In the genomic region with DNA sequence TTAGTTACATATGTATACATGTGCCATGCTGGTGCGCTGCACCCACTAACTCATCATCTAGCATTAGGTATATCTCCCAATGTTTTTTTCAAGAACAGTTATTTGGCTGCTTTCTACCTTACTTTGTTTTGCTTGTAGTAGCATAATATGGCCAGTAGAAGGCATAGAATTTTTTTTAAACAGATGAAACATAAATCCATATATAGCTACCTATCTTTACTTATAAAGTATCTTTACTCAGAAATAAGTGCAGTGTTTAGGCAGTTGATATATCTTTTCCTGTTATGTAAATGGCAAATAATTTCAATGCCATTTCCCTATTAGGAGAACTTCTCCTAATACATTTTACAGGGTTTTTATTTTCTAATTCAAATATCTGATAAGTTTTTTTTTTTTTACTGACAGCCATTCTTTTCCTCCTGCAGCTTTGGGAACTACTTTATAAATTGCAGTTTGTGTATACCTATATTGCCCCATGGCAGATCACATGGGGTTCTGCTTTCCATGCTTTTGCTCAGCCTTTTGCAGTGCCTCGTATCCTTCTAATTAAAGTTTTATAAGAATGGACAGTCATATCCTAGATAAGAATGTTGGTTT, we compare ENCODE assay signal across 9 cellular contexts.
A peak's percentile ranks its signal among the peaks of the same experiment; 100 is the strongest.
DNase-seq lines count a peak whose midpoint lies in the region; ATAC-seq and TF ChIP-seq lines count a peak whose summit lies in the region.
"Had no signal": no experiment of that assay in that cellular context is flagged by ENCODE, and none has a peak within 500 bp of the region (broad histone marks: within the 10 kb centered on the region; RNA-seq: fewer than 3 reads in every experiment).

No MANE protein-coding gene starts in this region.

- WGBS in heart left ventricle, 4 donors = 96 to 100% (median 97%) methylated on average over 2 of the region's 2 CpGs
- WGBS in right cardiac atrium = 97% methylated on average over 2 of the region's 2 CpGs

- H3K27me3 ChIP-seq in heart left ventricle (no peaks in the 10 kb centered on the region), right cardiac atrium (ENCODE audit: control insufficient read depth, insufficient read depth) (no peaks in the 10 kb centered on the region), upper lobe of right lung (no peaks in the 10 kb centered on the region)

- no peaks in the 10 kb centered on the region for H3K9me3 ChIP-seq in heart left ventricle
- no peaks in the 10 kb centered on the region for H3K9me3 ChIP-seq in right cardiac atrium (ENCODE audit: control insufficient read depth, low read length)
- no peaks in the 10 kb centered on the region for H3K9me3 ChIP-seq in upper lobe of right lung

- no peak for TF ChIP-seq POLR2A in heart left ventricle (IDR thresholded peaks at IDR 0.05)

- H3K36me3 ChIP-seq in heart left ventricle (peaks cover 0 to 100% (median 84%) of the 10 kb centered on the region in 9 donors), upper lobe of right lung (peaks cover 63% of the 10 kb centered on the region)

- H3K27ac ChIP-seq in heart left ventricle (no peak overlapping the region), right cardiac atrium (ENCODE audit: low read length) (no peak overlapping the region), upper lobe of right lung (no peak overlapping the region)

- TF ChIP-seq CTCF in heart left ventricle (IDR thresholded peaks at IDR 0.05) (peak in 8 of 12 donors; percentile 20 to 48 (median 30)), fibroblast of pulmonary artery (IDR thresholded peaks at IDR 0.05; ENCODE audit: low read length, missing control alignments) (peak; percentile 50), upper lobe of right lung (IDR thresholded peaks at IDR 0.05) (peak; percentile 31)

- H3K4me3 ChIP-seq in heart left ventricle (no peak overlapping the region), right cardiac atrium (ENCODE audit: low read length) (no peak overlapping the region), fibroblast of pulmonary artery (replicated peaks; ENCODE audit: low read depth, low read length) (no peak overlapping the region), upper lobe of right lung (no peak overlapping the region)

- no peaks in the 10 kb centered on the region for H3K4me1 ChIP-seq in heart left ventricle
- H3K4me1 ChIP-seq in right cardiac atrium (ENCODE audit: control insufficient read depth, insufficient read depth, low read length) = no peaks in the 10 kb centered on the region
- no peaks in the 10 kb centered on the region for H3K4me1 ChIP-seq in upper lobe of right lung

- no peak for DNase-seq in heart left ventricle
- no peak for DNase-seq in right cardiac atrium
- peak; percentile 33 for DNase-seq in OCI-M1 (lab: John Stamatoyannopoulos, UW)
- DNase-seq in fibroblast of pulmonary artery (ENCODE audit: low read depth) = peak; percentile 33
- no peak for DNase-seq in upper lobe of right lung
- no peak for DNase-seq in cerebellar cortex (ENCODE audit: low spot score)

- no peak for ATAC-seq in heart left ventricle
- no peak for ATAC-seq in right cardiac atrium
- no peak for ATAC-seq in upper lobe of right lung
- no peak for ATAC-seq in GM21825 (IDR thresholded peaks at IDR 0.05; ENCODE audit: unreplicated experiment)
- no peak for ATAC-seq in GM19328 (IDR thresholded peaks at IDR 0.05; ENCODE audit: unreplicated experiment)
- ATAC-seq: activated T-helper 17 cell treated with anti-CD3 and anti-CD28 coated beads, Interleukin-2, amount 50 U/mL, for 72 hours had no signal

- intact Hi-C loops in heart left ventricle (cut with DNase I) = no loop called here
- intact Hi-C loops in right cardiac atrium (cut with DNase I) = no loop called here
- intact Hi-C loops in upper lobe of right lung (cut with DNase I) = no loop called here

Comparison
In these comparisons a context has a peak if more than half of its experiments do, and no peak if none do; other contexts are left out.
1. DNase-seq: peak in OCI-M1 (single experiment) and fibroblast of pulmonary artery (single experiment); none in heart left ventricle (0 of 5), right cardiac atrium (0 of 3), upper lobe of right lung (single experiment) and cerebellar cortex (single experiment).
2. Peak in every context shown above with its lines, with median percentiles within 50 percentile points of each other: CTCF ChIP-seq.